9 cellular contexts compared by ENCODE assay signal in genomic region chr4:76200771-76201224, GRCh38. TPM values are rescaled to one million over a fixed set of nuclear protein-coding genes. Genes with fewer than 3 reads are reported as not detected.
DNase-seq lines count a peak whose midpoint lies in the region; ATAC-seq and TF ChIP-seq lines count a peak whose summit lies in the region.
"Had no signal": no experiment of that assay in that cellular context is flagged by ENCODE, and none has a peak within 500 bp of the region (broad histone marks: within the 10 kb centered on the region; RNA-seq: fewer than 3 reads in every experiment).

No MANE protein-coding gene starts in this region.

- H3K4me3 ChIP-seq in right atrium auricular region (no peak overlapping the region), liver (ENCODE audit: low read depth in 1 of 3, low read length in 3 of 3) (no peak overlapping the region), uterus (no peak overlapping the region)

- peak overlapping the region; percentile 16 to 30 for H3K27ac Mint-ChIP-seq in T-cell

- DNase-seq in right atrium auricular region (ENCODE audit: low spot score) (no peak), cardiac septum (ENCODE audit: low spot score) (no peak), T-cell (no peak), uterus (no peak), foreskin melanocyte (no peak)
- DNase-seq in effector CD8-positive, alpha-beta T cell (lab: John Stamatoyannopoulos, UW) = no peak
- DNase-seq: DND-41 had no signal

- ATAC-seq in T-cell (replicated peaks in 1 of 4) = peak in 1 of 4 experiments; percentile 52
- ATAC-seq in GM19035 (IDR thresholded peaks at IDR 0.05; ENCODE audit: unreplicated experiment) = no peak

- H3K9me3 ChIP-seq in right atrium auricular region (no peaks in the 10 kb centered on the region), liver (ENCODE audit: control insufficient read depth in 4 of 4, low read length in 3 of 4) (no peaks in the 10 kb centered on the region), uterus (no peaks in the 10 kb centered on the region)

- no peak overlapping the region for H3K4me3 Mint-ChIP-seq in T-cell

- TF ChIP-seq CTCF in right atrium auricular region (IDR thresholded peaks at IDR 0.05) (no peak), liver (IDR thresholded peaks at IDR 0.05; ENCODE audit: low read depth, low read length, missing input control) (no peak), uterus (IDR thresholded peaks at IDR 0.05) (no peak)

- CTCF ChIA-PET in T-cell (lab: Charles Lee) = interaction anchor here in 1 of 2 donors (0.6 to 1.3 kb wide), 2 partner anchors 14 to 572 kb away, joined by 3 to 5 read pairs; no protein-coding TSS in a partner anchor

- H3K27me3 ChIP-seq in right atrium auricular region (no peaks in the 10 kb centered on the region), liver (ENCODE audit: control insufficient read depth in 4 of 4, insufficient read depth in 4 of 4, low read length in 3 of 4) (no peaks in the 10 kb centered on the region), uterus (no peaks in the 10 kb centered on the region)

- intact Hi-C loops in cardiac septum (cut with DNase I) (no loop called here), uterus (cut with DNase I; ENCODE audit: low total_unique reads) (no loop called here)

- peaks cover 8% of the 10 kb centered on the region for H3K36me3 Mint-ChIP-seq in T-cell

- no peak for TF ChIP-seq POLR2A in uterus (IDR thresholded peaks at IDR 0.05)

- H3K27me3 Mint-ChIP-seq in T-cell = no peaks in the 10 kb centered on the region

- peak overlapping the region; percentile 23 to 88 for H3K27ac ChIP-seq in right atrium auricular region
- H3K27ac ChIP-seq in liver (ENCODE audit: low read depth in 1 of 2, low read length in 2 of 2) = peak overlapping the region; percentile 81 to 88
- peak overlapping the region; percentile 79 to 84 for H3K27ac ChIP-seq in uterus

- peak; percentile 39 to 46 for TF ChIP-seq RAD21 in liver (IDR thresholded peaks at IDR 0.05)

- H3K9me3 Mint-ChIP-seq in T-cell = no peaks in the 10 kb centered on the region

- peaks cover 57 to 62% (median 57%) of the 10 kb centered on the region in 3 donors for H3K4me1 Mint-ChIP-seq in T-cell

- POLR2A ChIA-PET in T-cell (lab: Charles Lee) = no interaction called here

- H3K4me1 ChIP-seq in right atrium auricular region (peaks cover 0 to 84% of the 10 kb centered on the region in 2 donors), liver (ENCODE audit: control insufficient read depth in 4 of 4, insufficient read depth in 4 of 4, low read length in 3 of 4) (peaks cover 22 to 81% (median 66%) of the 10 kb centered on the region in 4 donors), uterus (peaks cover 16 to 28% of the 10 kb centered on the region in 2 donors)

- WGBS in liver = 30% methylated on average over 4 of the region's 4 CpGs

- peak overlapping the region in 1 of 2 donors; percentile 61 for H3K9ac ChIP-seq in liver (ENCODE audit: low read depth in 1 of 2, low read length in 2 of 2)

- no peaks in the 10 kb centered on the region for H3K36me3 ChIP-seq in right atrium auricular region
- no peaks in the 10 kb centered on the region for H3K36me3 ChIP-seq in liver (ENCODE audit: control insufficient read depth in 4 of 4, insufficient read depth in 3 of 4, low read depth in 1 of 4, low read length in 3 of 4)
- H3K36me3 ChIP-seq in uterus = no peaks in the 10 kb centered on the region

TF ChIP-seq in liver, 16 proteins besides CTCF, POLR2A, EP300 and RAD21:
- TF ChIP-seq GABPA (IDR thresholded peaks at IDR 0.05 in 1 of 2, conservative IDR thresholded peaks at IDR 0.05 in 1 of 2) = peak in 1 of 2 donors; percentile 30
- no peak for TF ChIP-seq TAF1 (conservative IDR thresholded peaks at IDR 0.05)
- peak in 1 of 2 donors; percentile 51 for TF ChIP-seq EGR1 (IDR thresholded peaks at IDR 0.05; ENCODE audit: low read depth in 2 of 2)
- peak; percentile 94 for TF ChIP-seq NR2F2 (IDR thresholded peaks at IDR 0.05)
- peak; percentile 93 for TF ChIP-seq ATF3 (IDR thresholded peaks at IDR 0.05)
- peak; percentile 87 to 89 for TF ChIP-seq JUND (IDR thresholded peaks at IDR 0.05)
- TF ChIP-seq, protein P1, sequence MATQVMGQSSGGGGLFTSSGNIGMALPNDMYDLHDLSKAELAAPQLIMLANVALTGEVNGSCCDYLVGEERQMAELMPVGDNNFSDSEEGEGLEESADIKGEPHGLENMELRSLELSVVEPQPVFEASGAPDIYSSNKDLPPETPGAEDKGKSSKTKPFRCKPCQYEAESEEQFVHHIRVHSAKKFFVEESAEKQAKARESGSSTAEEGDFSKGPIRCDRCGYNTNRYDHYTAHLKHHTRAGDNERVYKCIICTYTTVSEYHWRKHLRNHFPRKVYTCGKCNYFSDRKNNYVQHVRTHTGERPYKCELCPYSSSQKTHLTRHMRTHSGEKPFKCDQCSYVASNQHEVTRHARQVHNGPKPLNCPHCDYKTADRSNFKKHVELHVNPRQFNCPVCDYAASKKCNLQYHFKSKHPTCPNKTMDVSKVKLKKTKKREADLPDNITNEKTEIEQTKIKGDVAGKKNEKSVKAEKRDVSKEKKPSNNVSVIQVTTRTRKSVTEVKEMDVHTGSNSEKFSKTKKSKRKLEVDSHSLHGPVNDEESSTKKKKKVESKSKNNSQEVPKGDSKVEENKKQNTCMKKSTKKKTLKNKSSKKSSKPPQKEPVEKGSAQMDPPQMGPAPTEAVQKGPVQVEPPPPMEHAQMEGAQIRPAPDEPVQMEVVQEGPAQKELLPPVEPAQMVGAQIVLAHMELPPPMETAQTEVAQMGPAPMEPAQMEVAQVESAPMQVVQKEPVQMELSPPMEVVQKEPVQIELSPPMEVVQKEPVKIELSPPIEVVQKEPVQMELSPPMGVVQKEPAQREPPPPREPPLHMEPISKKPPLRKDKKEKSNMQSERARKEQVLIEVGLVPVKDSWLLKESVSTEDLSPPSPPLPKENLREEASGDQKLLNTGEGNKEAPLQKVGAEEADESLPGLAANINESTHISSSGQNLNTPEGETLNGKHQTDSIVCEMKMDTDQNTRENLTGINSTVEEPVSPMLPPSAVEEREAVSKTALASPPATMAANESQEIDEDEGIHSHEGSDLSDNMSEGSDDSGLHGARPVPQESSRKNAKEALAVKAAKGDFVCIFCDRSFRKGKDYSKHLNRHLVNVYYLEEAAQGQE (IDR thresholded peaks at IDR 0.05) = peak; percentile 82
- TF ChIP-seq HNF4A (conservative IDR thresholded peaks at IDR 0.05) = peak; percentile 99 to 100
- TF ChIP-seq YY1 (IDR thresholded peaks at IDR 0.05) = peak; percentile 90
- TF ChIP-seq HNF4G (IDR thresholded peaks at IDR 0.05) = peak; percentile 99
- TF ChIP-seq, protein P2, sequence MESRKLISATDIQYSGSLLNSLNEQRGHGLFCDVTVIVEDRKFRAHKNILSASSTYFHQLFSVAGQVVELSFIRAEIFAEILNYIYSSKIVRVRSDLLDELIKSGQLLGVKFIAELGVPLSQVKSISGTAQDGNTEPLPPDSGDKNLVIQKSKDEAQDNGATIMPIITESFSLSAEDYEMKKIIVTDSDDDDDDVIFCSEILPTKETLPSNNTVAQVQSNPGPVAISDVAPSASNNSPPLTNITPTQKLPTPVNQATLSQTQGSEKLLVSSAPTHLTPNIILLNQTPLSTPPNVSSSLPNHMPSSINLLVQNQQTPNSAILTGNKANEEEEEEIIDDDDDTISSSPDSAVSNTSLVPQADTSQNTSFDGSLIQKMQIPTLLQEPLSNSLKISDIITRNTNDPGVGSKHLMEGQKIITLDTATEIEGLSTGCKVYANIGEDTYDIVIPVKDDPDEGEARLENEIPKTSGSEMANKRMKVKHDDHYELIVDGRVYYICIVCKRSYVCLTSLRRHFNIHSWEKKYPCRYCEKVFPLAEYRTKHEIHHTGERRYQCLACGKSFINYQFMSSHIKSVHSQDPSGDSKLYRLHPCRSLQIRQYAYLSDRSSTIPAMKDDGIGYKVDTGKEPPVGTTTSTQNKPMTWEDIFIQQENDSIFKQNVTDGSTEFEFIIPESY (IDR thresholded peaks at IDR 0.05) = peak; percentile 81
- TF ChIP-seq FOXA1 (IDR thresholded peaks at IDR 0.05) = peak; percentile 26
- peak; percentile 95 for TF ChIP-seq SP1 (IDR thresholded peaks at IDR 0.05)
- TF ChIP-seq, protein P3, sequence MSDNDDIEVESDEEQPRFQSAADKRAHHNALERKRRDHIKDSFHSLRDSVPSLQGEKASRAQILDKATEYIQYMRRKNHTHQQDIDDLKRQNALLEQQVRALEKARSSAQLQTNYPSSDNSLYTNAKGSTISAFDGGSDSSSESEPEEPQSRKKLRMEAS (IDR thresholded peaks at IDR 0.05) = peak; percentile 90
- TF ChIP-seq FOXA2 (IDR thresholded peaks at IDR 0.05) = peak; percentile 69
- TF ChIP-seq RXRA (IDR thresholded peaks at IDR 0.05) = peak; percentile 96 to 98

RNA-seq across cellular contexts. Expression of gene SCARB2, which starts 12.8 kb away (rescaled TPM):
- total RNA-seq in right atrium auricular region = 100 to 1,000 TPM in 1 of 2 donors, 10 to 100 TPM in 1; 86.4 to 103 TPM
- 114 TPM for total RNA-seq in cardiac septum
- 10 to 100 TPM; 20.9 to 37.3 (median 23.2) TPM for total RNA-seq in T-cell
- total RNA-seq in liver = 100 to 1,000 TPM in 1 of 2 donors, 10 to 100 TPM in 1; 81.0 to 136 TPM
- 10 to 100 TPM; 58.2 to 66.5 TPM for polyA plus RNA-seq in liver
- 100 to 1,000 TPM; 150 to 233 (median 196) TPM for total RNA-seq in uterus

RNA-seq across cellular contexts. Expression of gene FAM47E, which starts 50.7 kb away (rescaled TPM):
- total RNA-seq in right atrium auricular region (1 to 10 TPM; 1.0 to 2.2 TPM), cardiac septum (2.9 TPM), T-cell (under 1 TPM in 1 of 5 donors, not detected in 4; 0.19 TPM), liver (1 to 10 TPM; 1.3 to 2.0 TPM), uterus (1 to 10 TPM in 2 of 4 donors, under 1 TPM in 1, not detected in 1; 0.29 to 1.4 (median 1.2) TPM)
- 1 to 10 TPM in 1 of 2 donors, under 1 TPM in 1; 0.85 to 2.5 TPM for polyA plus RNA-seq in liver

RNA-seq across cellular contexts. Expression of gene NUP54, which starts 52.6 kb away (rescaled TPM):
- total RNA-seq in right atrium auricular region (10 to 100 TPM; 13.7 to 14.9 TPM), cardiac septum (22.7 TPM), T-cell (10 to 100 TPM; 39.5 to 88.9 (median 48.3) TPM), liver (10 to 100 TPM; 20.2 to 29.3 TPM), uterus (10 to 100 TPM; 31.2 to 99.5 (median 62.6) TPM)
- 10 to 100 TPM in 1 of 2 donors, 1 to 10 TPM in 1; 8.3 to 12.8 TPM for polyA plus RNA-seq in liver
